ENCODE assay signal across 9 cellular contexts in genomic region chr19:35897706-35898451, GRCh38. TPM values are rescaled to one million over a fixed set of nuclear protein-coding genes. Genes with fewer than 3 reads are reported as not detected.
DNase-seq lines count a peak whose midpoint lies in the region; ATAC-seq and TF ChIP-seq lines count a peak whose summit lies in the region.
"Had no signal": no experiment of that assay in that cellular context is flagged by ENCODE, and none has a peak within 500 bp of the region (broad histone marks: within the 10 kb centered on the region; RNA-seq: fewer than 3 reads in every experiment).

No MANE protein-coding gene starts in this region.

- POLR2A ChIA-PET in activated B cell treated with CpG ODN at 0.5 μM for 24 hours (lab: Charles Lee) = interaction anchor here (1.0 to 2.4 kb wide), 4 partner anchors 11 to 33 kb away, joined by 4 to 10 read pairs (median 5); no protein-coding TSS in a partner anchor

- intact Hi-C loops in activated B cell treated with CpG ODN at 0.5 μM for 24 hours (cut with micrococcal nuclease) = loop anchor here (2.0 kb wide), 1 partner anchor 243 kb away; the partner anchor contains the start of gene CAPNS1
- intact Hi-C loops in sigmoid colon (cut with DNase I) = loop anchor here (5.0 kb wide), 2 partner anchors 121 to 251 kb away; partner anchors contain the start of genes ARHGAP33 and COX6B1

- peak overlapping the region; percentile 82 to 95 (median 90) for H3K27ac ChIP-seq in sigmoid colon
- H3K27ac ChIP-seq in WERI-Rb-1 = no peak overlapping the region

- CTCF ChIA-PET in activated B cell treated with CpG ODN at 0.5 μM for 24 hours (lab: Charles Lee) = no interaction called here

- H3K9me3 ChIP-seq in sigmoid colon (no peaks in the 10 kb centered on the region), WERI-Rb-1 (ENCODE audit: severe bottlenecking) (no peaks in the 10 kb centered on the region)

- H3K27me3 ChIP-seq in sigmoid colon = no peaks in the 10 kb centered on the region
- H3K27me3 ChIP-seq in WERI-Rb-1 (ENCODE audit: insufficient read depth, low read depth, severe bottlenecking) = no peaks in the 10 kb centered on the region

- 89 to 90% methylated on average over 13 of the region's 13 CpGs for WGBS in sigmoid colon, 2 donors

- peaks cover 57% of the 10 kb centered on the region for H3K36me3 Mint-ChIP-seq in activated B cell treated with CpG ODN at 0.5 μM for 24 hours (ENCODE audit: low read depth)

- H3K4me3 ChIP-seq in GM12864 (ENCODE audit: low read depth, low read length) (peak overlapping the region; percentile 93), fibroblast of pulmonary artery (replicated peaks; ENCODE audit: low read depth, low read length) (peak overlapping the region; percentile 73), sigmoid colon (peak overlapping the region; percentile 54 to 74 (median 62)), WERI-Rb-1 (ENCODE audit: low read depth, low read length) (no peak overlapping the region; the same call in 1 of the 2 replicates)

- ATAC-seq in activated B cell treated with CpG ODN at 0.5 μM for 24 hours (ENCODE audit: low read depth) = no peak
- ATAC-seq: K562 had no signal

- H3K27me3 Mint-ChIP-seq in activated B cell treated with CpG ODN at 0.5 μM for 24 hours = no peaks in the 10 kb centered on the region

- no peaks in the 10 kb centered on the region for H3K9me3 Mint-ChIP-seq in activated B cell treated with CpG ODN at 0.5 μM for 24 hours

- H3K4me1 Mint-ChIP-seq in activated B cell treated with CpG ODN at 0.5 μM for 24 hours = peaks cover 63% of the 10 kb centered on the region

- peaks cover 0 to 26% (median 22%) of the 10 kb centered on the region in 4 donors for H3K4me1 ChIP-seq in sigmoid colon

- H3K4me3 Mint-ChIP-seq in activated B cell treated with CpG ODN at 0.5 μM for 24 hours = peak overlapping the region; percentile 95

- peak overlapping the region; percentile 62 for H3K27ac Mint-ChIP-seq in activated B cell treated with CpG ODN at 0.5 μM for 24 hours

- H3K36me3 ChIP-seq in sigmoid colon = peaks cover 0 to 50% (median 22%) of the 10 kb centered on the region in 4 donors
- peaks cover 44% of the 10 kb centered on the region for H3K36me3 ChIP-seq in WERI-Rb-1

- no peak for DNase-seq in GM12864 (ENCODE audit: low read depth)
- no peak for DNase-seq in activated B cell treated with CpG ODN at 0.5 μM for 24 hours
- no peak for DNase-seq in fibroblast of pulmonary artery (ENCODE audit: low read depth)
- DNase-seq in sigmoid colon = no peak
- no peak for DNase-seq in WERI-Rb-1
- no peak for DNase-seq in NCI-H2081 treated with DMSO at 0.1 percent for 48 hours (lab: John Stamatoyannopoulos, UW)
- no peak for DNase-seq in NCI-H1417 treated with DMSO at 0.1 percent for 48 hours (lab: John Stamatoyannopoulos, UW)
- DNase-seq in SKM-1 (lab: John Stamatoyannopoulos, UW; ENCODE audit: unreplicated experiment) = no peak

- TF ChIP-seq CTCF in GM12864 (IDR thresholded peaks at IDR 0.05; ENCODE audit: low read depth, low read length, missing control alignments) (no peak), activated B cell treated with CpG ODN at 0.5 μM for 24 hours (IDR thresholded peaks at IDR 0.05) (no peak), fibroblast of pulmonary artery (IDR thresholded peaks at IDR 0.05; ENCODE audit: low read length, missing control alignments) (no peak), sigmoid colon (IDR thresholded peaks at IDR 0.05) (no peak), WERI-Rb-1 (IDR thresholded peaks at IDR 0.05; ENCODE audit: low read depth, low read length) (no peak)

- no peak for TF ChIP-seq POLR2A in sigmoid colon (IDR thresholded peaks at IDR 0.05)

- TF ChIP-seq EP300 in sigmoid colon (IDR thresholded peaks at IDR 0.05) = no peak

RNA-seq across cellular contexts. Expression of gene NFKBID, which starts 2.5 kb away (rescaled TPM):
- total RNA-seq in activated B cell treated with CpG ODN at 0.5 μM for 24 hours = 120 and 143 TPM in 2 replicates
- total RNA-seq in sigmoid colon = 1 to 10 TPM; 2.5 to 7.8 (median 6.6) TPM
- 1 to 10 TPM; 1.2 to 9.6 (median 4.4) TPM for polyA plus RNA-seq in sigmoid colon

RNA-seq across cellular contexts. Expression of gene HCST, which starts 4.5 kb away (rescaled TPM):
- total RNA-seq in activated B cell treated with CpG ODN at 0.5 μM for 24 hours (2.9 and 3.5 TPM in 2 replicates), sigmoid colon (1 to 10 TPM in 3 of 4 donors, not detected in 1; 3.5 to 5.8 (median 3.9) TPM)
- 10 to 100 TPM in 2 of 3 donors, 1 to 10 TPM in 1; 2.4 to 36.1 (median 13.9) TPM for polyA plus RNA-seq in sigmoid colon

RNA-seq across cellular contexts. Expression of gene TYROBP, which starts 10.2 kb away (rescaled TPM):
- total RNA-seq in activated B cell treated with CpG ODN at 0.5 μM for 24 hours (0.83 TPM in 1 of 2 replicates, not detected in the other), sigmoid colon (100 to 1,000 TPM in 3 of 4 donors, 10 to 100 TPM in 1; 71.5 to 172 (median 126) TPM)
- 100 to 1,000 TPM in 2 of 3 donors, 10 to 100 TPM in 1; 95.8 to 211 (median 125) TPM for polyA plus RNA-seq in sigmoid colon

RNA-seq across cellular contexts. Expression of gene APLP1, which starts 29.5 kb away (rescaled TPM):
- total RNA-seq in activated B cell treated with CpG ODN at 0.5 μM for 24 hours (not detected in 2 replicates), sigmoid colon (10 to 100 TPM in 1 of 4 donors, 1 to 10 TPM in 3; 3.6 to 11.3 (median 7.0) TPM)
- polyA plus RNA-seq in sigmoid colon = 1 to 10 TPM in 1 of 3 donors, not detected in 2; 4.4 TPM

RNA-seq across cellular contexts. Expression of gene LRFN3, which starts 38.3 kb away (rescaled TPM):
- total RNA-seq in activated B cell treated with CpG ODN at 0.5 μM for 24 hours = 1.8 TPM in 2 replicates
- 1 to 10 TPM; 4.6 to 7.2 (median 6.6) TPM for total RNA-seq in sigmoid colon
- 1 to 10 TPM; 5.3 to 9.7 (median 6.0) TPM for polyA plus RNA-seq in sigmoid colon

Comparison
In these comparisons a context has a peak if more than half of its experiments do, and no peak if none do; other contexts are left out.
1. RNA of gene NFKBID, which starts 2.5 kb away (total RNA-seq): 120 to 143 TPM in activated B cell treated with CpG ODN at 0.5 μM for 24 hours; 2.5 to 7.8 TPM in sigmoid colon; every median in the first group is over 10 times any median in the second.
2. RNA of gene TYROBP, which starts 10.2 kb away (total RNA-seq): 71.5 to 172 TPM in sigmoid colon; 0.83 TPM in activated B cell treated with CpG ODN at 0.5 μM for 24 hours; every median in the first group is over 10 times any median in the second.